Comparison of ENCODE assay signal across 11 cellular contexts in genomic region chr4:2652415-2653155, GRCh38.
DNase-seq lines count a peak whose midpoint lies in the region; ATAC-seq and TF ChIP-seq lines count a peak whose summit lies in the region.
"Had no signal": no experiment of that assay in that cellular context is flagged by ENCODE, and none has a peak within 500 bp of the region (broad histone marks: within the 10 kb centered on the region; RNA-seq: fewer than 3 reads in every experiment).

No MANE protein-coding gene starts in this region.

- H3K36me3 Mint-ChIP-seq in activated B cell treated with CpG ODN at 0.5 μM for 24 hours (ENCODE audit: low read depth), result peaks cover 65% of the 10 kb centered on the region
- peaks cover 5 to 24% (median 9%) of the 10 kb centered on the region in 3 donors for H3K36me3 Mint-ChIP-seq in immature natural killer cell

- H3K27ac Mint-ChIP-seq in activated B cell treated with CpG ODN at 0.5 μM for 24 hours (peak overlapping the region; percentile 19), immature natural killer cell (peak overlapping the region; percentile 24 to 75 (median 52))

- H3K4me1 Mint-ChIP-seq in activated B cell treated with CpG ODN at 0.5 μM for 24 hours, result peaks cover 18% of the 10 kb centered on the region
- H3K4me1 Mint-ChIP-seq in immature natural killer cell, result peaks cover 18 to 20% of the 10 kb centered on the region in 2 donors

- H3K27me3 ChIP-seq in cardiac muscle cell (no peaks in the 10 kb centered on the region), testis (no peaks in the 10 kb centered on the region)

- DNase-seq in cardiac muscle cell (ENCODE audit: low read depth in 1 of 2, low spot score in 1 of 2) (no peak), cardiac septum (ENCODE audit: low spot score) (no peak), activated B cell treated with CpG ODN at 0.5 μM for 24 hours (no peak), immature natural killer cell (no peak), testis (peak; percentile 3), HPDE6-E6E7 (ENCODE audit: extremely low spot score) (no peak)
- no peak for DNase-seq in stimulated activated CD4-positive, alpha-beta T cell treated with anti-CD3 and anti-CD28 coated beads, Interleukin-12 subunit alpha, Interleukin-12 subunit beta, amount 100 ng/mL, for 4 hours
- no peak for DNase-seq in stimulated activated CD4-positive, alpha-beta T cell treated with anti-CD3 and anti-CD28 coated beads, Interleukin-4, amount 100 ng/mL, for 4 hours
- DNase-seq: cerebellar nuclear complex, left ventricle myocardium superior, NCI-H446 had no signal

- H3K4me3 ChIP-seq in cardiac muscle cell (no peak overlapping the region), testis (no peak overlapping the region)

- no peaks in the 10 kb centered on the region for H3K9me3 ChIP-seq in cardiac muscle cell (ENCODE audit: low read depth)
- no peaks in the 10 kb centered on the region for H3K9me3 ChIP-seq in testis

- 85 to 88% methylated on average over 14 of the region's 14 CpGs for WGBS in testis, 2 donors

- peak overlapping the region; percentile 24 for H3K27ac ChIP-seq in cardiac muscle cell
- no peak overlapping the region for H3K27ac ChIP-seq in testis

- intact Hi-C loops in cardiac septum (cut with DNase I), result no loop called here
- intact Hi-C loops in activated B cell treated with CpG ODN at 0.5 μM for 24 hours (cut with micrococcal nuclease), result no loop called here
- intact Hi-C loops in testis (cut with DNase I; ENCODE audit: low total_unique reads), result no loop called here

- no peak for TF ChIP-seq POLR2A in testis (IDR thresholded peaks at IDR 0.05)

- no peaks in the 10 kb centered on the region for H3K9me3 Mint-ChIP-seq in activated B cell treated with CpG ODN at 0.5 μM for 24 hours
- H3K9me3 Mint-ChIP-seq in immature natural killer cell, result no peaks in the 10 kb centered on the region

- ATAC-seq in activated B cell treated with CpG ODN at 0.5 μM for 24 hours (ENCODE audit: low read depth), result no peak
- ATAC-seq: left ventricle myocardium superior had no signal

- TF ChIP-seq CTCF in cardiac muscle cell (IDR thresholded peaks at IDR 0.05; ENCODE audit: low read depth, low read length) (no peak), activated B cell treated with CpG ODN at 0.5 μM for 24 hours (IDR thresholded peaks at IDR 0.05) (no peak), testis (IDR thresholded peaks at IDR 0.05) (no peak)

- CTCF ChIA-PET in activated B cell treated with CpG ODN at 0.5 μM for 24 hours (lab: Charles Lee), result no interaction called here

- H3K27me3 Mint-ChIP-seq in activated B cell treated with CpG ODN at 0.5 μM for 24 hours (no peaks in the 10 kb centered on the region), immature natural killer cell (ENCODE audit: low read depth in 3 of 3) (no peaks in the 10 kb centered on the region)

- H3K36me3 ChIP-seq in cardiac muscle cell, result peaks cover 20% of the 10 kb centered on the region
- H3K36me3 ChIP-seq in testis (ENCODE audit: low read depth, missing control alignments), result no peaks in the 10 kb centered on the region

- H3K4me3 Mint-ChIP-seq in activated B cell treated with CpG ODN at 0.5 μM for 24 hours (no peak overlapping the region), immature natural killer cell (peak overlapping the region in 1 of 5 donors; percentile 52)

- H3K4me1 ChIP-seq in cardiac muscle cell (ENCODE audit: low read depth) (no peaks in the 10 kb centered on the region), testis (peaks cover 3% of the 10 kb centered on the region)

- POLR2A ChIA-PET in activated B cell treated with CpG ODN at 0.5 μM for 24 hours (lab: Charles Lee), result no interaction called here
